ENCODE assay signal across 3 cellular contexts in genomic region chr2:97687235-97687634, GRCh38. TPM values are rescaled to one million over a fixed set of nuclear protein-coding genes. Genes with fewer than 3 reads are reported as not detected.
"Had no signal": no experiment of that assay in that cellular context is flagged by ENCODE, and none has a peak within 500 bp of the region (broad histone marks: within the 10 kb centered on the region; RNA-seq: fewer than 3 reads in every experiment).

No MANE protein-coding gene starts in this region.

RNA-seq across cellular contexts. Expression of gene ZAP70, which starts 26.1 kb away (rescaled TPM):
- total RNA-seq: M059J, PC-9, SK-MEL-5 had no signal
